Comparison of ENCODE assay signal across 1 cellular context in the genomic region with DNA sequence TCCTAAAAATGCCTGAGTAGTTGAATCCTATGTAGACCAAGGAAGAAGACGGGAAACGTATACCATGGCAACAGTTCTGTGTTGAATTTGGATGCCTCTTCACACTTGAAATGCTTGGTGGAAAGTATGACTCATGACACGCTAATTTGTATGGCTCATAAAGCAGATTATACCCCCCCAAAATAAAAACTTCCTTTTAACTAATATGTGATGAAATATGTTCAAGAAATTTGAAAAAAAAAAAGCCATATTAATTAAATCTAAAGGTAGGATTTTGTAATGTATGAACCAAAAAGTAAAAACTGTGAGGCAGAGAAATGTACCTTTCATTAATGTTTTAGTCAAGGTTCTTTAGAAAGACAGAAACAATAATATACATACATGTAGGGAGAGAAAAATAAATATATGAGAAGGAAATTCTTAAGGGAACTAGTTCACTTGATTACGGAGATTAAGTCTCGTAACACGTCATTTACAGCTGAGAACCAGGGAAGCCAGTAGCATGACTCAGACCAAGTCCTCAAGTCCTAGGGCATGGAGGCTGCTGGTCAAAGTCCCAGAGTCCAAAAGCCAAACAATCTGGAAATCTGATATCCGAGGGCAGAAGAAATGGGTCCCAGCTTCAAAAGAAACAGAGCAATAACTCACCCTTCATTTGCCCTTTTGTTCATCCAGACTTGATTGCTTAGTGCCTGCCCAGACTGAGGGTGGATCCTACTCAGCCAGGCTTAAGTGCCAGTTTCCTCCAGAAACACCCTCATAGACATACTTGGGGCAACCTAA.
TF ChIP-seq lines count a peak whose summit lies in the region.

No MANE protein-coding gene starts in this region.

TF ChIP-seq in GM23338, 12 proteins besides CTCF, POLR2A, EP300 and RAD21 (continued from another document):
- no peak for TF ChIP-seq ZNF462 (CRISPR knock-in tag; IDR thresholded peaks at IDR 0.05)
- no peak for TF ChIP-seq JUNB (IDR thresholded peaks at IDR 0.05; ENCODE audit: unreplicated experiment)
